Comparison of ENCODE assay signal across 19 cellular contexts in genomic region chr18:12369211-12369610, GRCh38. TPM values are rescaled to one million over a fixed set of nuclear protein-coding genes. Genes with fewer than 3 reads are reported as not detected.
"Had no signal": no experiment of that assay in that cellular context is flagged by ENCODE, and none has a peak within 500 bp of the region (broad histone marks: within the 10 kb centered on the region; RNA-seq: fewer than 3 reads in every experiment).

No MANE protein-coding gene starts in this region.

- H3K9ac ChIP-seq: neural progenitor cell had no signal

- DNase-seq: cerebellar nuclear complex; effector memory CD8-positive, alpha-beta T cell; esophagus squamous epithelium; foreskin fibroblast; hypothalamus; islet precursor cell; mucosa of descending colon; natural killer cell; nucleus accumbens; ovary; right lobe of liver; stimulated activated CD4-positive, alpha-beta T cell treated with anti-CD3 and anti-CD28 coated beads, Interleukin-2, amount 100 ng/mL, for 24 hours; stimulated activated CD4-positive, alpha-beta T cell treated with anti-CD3 and anti-CD28 coated beads, Interleukin-4, amount 100 ng/mL, for 4 hours; stimulated activated naive B cell treated with anti-CD40 and anti-IgM and Interleukin-4, amounts not matched to agents 10 μg/mL and 1 μg/mL and 100 μg/mL, for 72 hours; stimulated activated naive CD8-positive, alpha-beta T cell treated with anti-CD3 and anti-CD28 coated beads, Interleukin-15, amount 100 ng/mL, for 72 hours; testis had no signal

- H3K27ac ChIP-seq: cardiac muscle cell, esophagus squamous epithelium, neural progenitor cell, ovary, right lobe of liver, testis, tibial nerve had no signal

- H3K9me3 ChIP-seq: esophagus squamous epithelium, mucosa of descending colon, ovary, right lobe of liver, testis, tibial nerve had no signal

- H2AFZ ChIP-seq: neural progenitor cell had no signal

- H3K27me3 ChIP-seq: cardiac muscle cell, esophagus squamous epithelium, neural progenitor cell, ovary, right lobe of liver, testis, tibial nerve had no signal

- H3K4me1 ChIP-seq: neural progenitor cell had no signal

- H3K36me3 ChIP-seq: neural progenitor cell, ovary had no signal

- H3K4me3 ChIP-seq: cardiac muscle cell, esophagus squamous epithelium, mucosa of descending colon, neural progenitor cell, ovary, right lobe of liver, testis, tibial nerve had no signal

- H3K4me2 ChIP-seq: neural progenitor cell had no signal

- ATAC-seq: effector memory CD8-positive, alpha-beta T cell; mucosa of descending colon; natural killer cell; right lobe of liver; stimulated activated naive B cell treated with anti-CD40 and anti-IgM and Interleukin-4, amounts not matched to agents 10 μg/mL and 1 μg/mL and 100 μg/mL, for 72 hours; stimulated activated naive CD8-positive, alpha-beta T cell treated with anti-CD3 and anti-CD28 coated beads, Interleukin-15, amount 100 ng/mL, for 72 hours had no signal

RNA-seq across cellular contexts. Expression of gene PRELID3A, which starts 38.5 kb away (rescaled TPM):
- total RNA-seq: natural killer cell had no signal
